ENCODE assay signal across 20 cellular contexts in the genomic region with DNA sequence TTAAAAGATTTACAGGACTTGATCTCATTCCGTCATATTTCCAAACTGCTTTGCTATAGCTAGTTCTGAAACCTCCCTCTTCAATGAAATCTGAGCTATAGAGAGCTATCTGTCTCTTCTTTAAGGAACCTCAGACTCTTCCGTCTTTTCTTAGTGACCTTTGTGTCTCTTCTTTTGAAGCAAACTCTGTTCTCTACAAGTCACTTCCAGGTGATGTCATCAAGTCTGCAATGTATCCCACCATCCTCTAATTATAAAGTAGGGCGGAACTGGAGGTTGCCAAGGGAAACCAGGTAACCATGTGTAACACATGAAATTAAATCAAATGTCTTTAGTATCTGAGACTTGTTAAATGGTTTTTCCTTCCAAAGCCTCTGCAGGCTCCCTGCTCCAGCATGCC. TPM values are rescaled to one million over a fixed set of nuclear protein-coding genes. Genes with fewer than 3 reads are reported as not detected.
DNase-seq lines count a peak whose midpoint lies in the region; ATAC-seq, FAIRE-seq and TF ChIP-seq lines count a peak whose summit lies in the region.
"Had no signal": no experiment of that assay in that cellular context is flagged by ENCODE, and none has a peak within 500 bp of the region (broad histone marks: within the 10 kb centered on the region; RNA-seq: fewer than 3 reads in every experiment).

No MANE protein-coding gene starts in this region.

- H2AFZ ChIP-seq in smooth muscle cell (ENCODE audit: low read depth) = no peak overlapping the region
- H2AFZ ChIP-seq: PC-9 had no signal

- H3K4me3 Mint-ChIP-seq in T-helper 17 cell (no peak overlapping the region), WTC11 (no peak overlapping the region)
- H3K4me3 Mint-ChIP-seq: CD8-positive, alpha-beta T cell had no signal

- H3F3A ChIP-seq in smooth muscle cell (ENCODE audit: low read depth) = no peaks in the 10 kb centered on the region

- H3K9me3 Mint-ChIP-seq in WTC11 = no peaks in the 10 kb centered on the region
- H3K9me3 Mint-ChIP-seq: CD8-positive, alpha-beta T cell had no signal

- H3K36me3 Mint-ChIP-seq in T-helper 17 cell (ENCODE audit: low read depth) (peaks cover 3% of the 10 kb centered on the region), WTC11 (no peaks in the 10 kb centered on the region)

- no peak overlapping the region for H3K4me3 ChIP-seq in smooth muscle cell
- H3K4me3 ChIP-seq: PC-9, SJCRH30 had no signal

- ATAC-seq in T-helper 17 cell (no peak), WTC11 (no peak)
- ATAC-seq: CD8-positive, alpha-beta T cell had no signal

- WGBS in smooth muscle cell (ENCODE audit: low lambda C conversion rate) = 94% methylated on average over 3 of the region's 3 CpGs

- H3K4me1 Mint-ChIP-seq in T-helper 17 cell = peaks cover 15% of the 10 kb centered on the region
- no peaks in the 10 kb centered on the region for H3K4me1 Mint-ChIP-seq in WTC11

- no peaks in the 10 kb centered on the region for H3K27me3 ChIP-seq in smooth muscle cell (ENCODE audit: low read depth)
- H3K27me3 ChIP-seq: SJCRH30 had no signal

- H3K4me2 ChIP-seq in smooth muscle cell = no peak overlapping the region
- H3K4me2 ChIP-seq: PC-9 had no signal

- no peak overlapping the region for H3K9ac ChIP-seq in smooth muscle cell (ENCODE audit: low read depth)

- peak overlapping the region; percentile 75 for H3K27ac Mint-ChIP-seq in T-helper 17 cell
- no peak overlapping the region for H3K27ac Mint-ChIP-seq in WTC11
- H3K27ac Mint-ChIP-seq: CD8-positive, alpha-beta T cell had no signal

- peak; percentile 66 for DNase-seq in NCI-H82 (lab: John Stamatoyannopoulos, UW)
- DNase-seq in NCI-H82 treated with DMSO at 0.1 percent for 48 hours (lab: John Stamatoyannopoulos, UW; ENCODE audit: unreplicated experiment) = no peak
- DNase-seq in T-helper 17 cell = no peak
- DNase-seq in kidney tubule cell (ENCODE audit: low spot score) = peak; percentile 6
- no peak for DNase-seq in smooth muscle cell (lab: John Stamatoyannopoulos, UW; ENCODE audit: unreplicated experiment)
- no peak for DNase-seq in AG08396 (ENCODE audit: low spot score)
- no peak for DNase-seq in WTC11 (ENCODE audit: low spot score)
- no peak for DNase-seq in HTR-8/SVneo (ENCODE audit: insufficient read length, low spot score)
- DNase-seq: CD8-positive, alpha-beta T cell; DMS79; GDM1; GOT3; KG1; NCI-H1092; NCI-H187; NCI-H526 treated with DMSO at 0.1 percent for 48 hours; PC-9; SJCRH30 had no signal

- H3K27me3 Mint-ChIP-seq in T-helper 17 cell (no peaks in the 10 kb centered on the region), WTC11 (ENCODE audit: low read depth) (no peaks in the 10 kb centered on the region)

- H3K9me3 ChIP-seq in T-helper 17 cell (ENCODE audit: control insufficient read depth, low read length, poor library complexity, severe bottlenecking) (no peaks in the 10 kb centered on the region), smooth muscle cell (replicated peaks; ENCODE audit: low read depth) (no peaks in the 10 kb centered on the region)
- H3K9me3 ChIP-seq: SJCRH30 had no signal

- FAIRE-seq in HTR-8/SVneo (lab: Jason Lieb, UNC) = no peak
- FAIRE-seq: GM12892 had no signal

- no peaks in the 10 kb centered on the region for H4K20me1 ChIP-seq in smooth muscle cell (ENCODE audit: low read depth)

- TF ChIP-seq CTCF in smooth muscle cell (IDR thresholded peaks at IDR 0.05; ENCODE audit: borderline replicate concordance, insufficient read depth, poor library complexity, severe bottlenecking) (no peak), WTC11 (IDR thresholded peaks at IDR 0.05) (no peak)

- POLR2A ChIA-PET in WTC11 (lab: Charles Lee) = no interaction called here

- H3K36me3 ChIP-seq in smooth muscle cell (ENCODE audit: low read depth) = no peaks in the 10 kb centered on the region
- H3K36me3 ChIP-seq: SJCRH30 had no signal

- no peaks in the 10 kb centered on the region for H3K79me2 ChIP-seq in smooth muscle cell (ENCODE audit: low read depth)

- CTCF ChIA-PET in WTC11 (lab: Charles Lee) = no interaction called here

- peak overlapping the region; percentile 44 for H3K27ac ChIP-seq in smooth muscle cell (ENCODE audit: low read depth)
- H3K27ac ChIP-seq: 22Rv1, PC-9, SJCRH30 had no signal

- H3K4me1 ChIP-seq in smooth muscle cell (ENCODE audit: low read depth) = peaks cover 9% of the 10 kb centered on the region
- H3K4me1 ChIP-seq: SJCRH30 had no signal

TF ChIP-seq in WTC11, 78 proteins besides CTCF, POLR2A, EP300 and RAD21:
- TF ChIP-seq ZNF671 (CRISPR knock-in tag; IDR thresholded peaks at IDR 0.05) (no peak), E2F1 (CRISPR knock-in tag; IDR thresholded peaks at IDR 0.05) (no peak), TCF7 (CRISPR knock-in tag; IDR thresholded peaks at IDR 0.05; ENCODE audit: low read depth) (no peak), TEAD1 (CRISPR knock-in tag; IDR thresholded peaks at IDR 0.05) (no peak), ZNF138 (CRISPR knock-in tag; conservative IDR thresholded peaks at IDR 0.05) (no peak), EMX1 (CRISPR knock-in tag; IDR thresholded peaks at IDR 0.05) (no peak), ATF1 (CRISPR knock-in tag; IDR thresholded peaks at IDR 0.05) (no peak)
- TF ChIP-seq, protein P1, sequence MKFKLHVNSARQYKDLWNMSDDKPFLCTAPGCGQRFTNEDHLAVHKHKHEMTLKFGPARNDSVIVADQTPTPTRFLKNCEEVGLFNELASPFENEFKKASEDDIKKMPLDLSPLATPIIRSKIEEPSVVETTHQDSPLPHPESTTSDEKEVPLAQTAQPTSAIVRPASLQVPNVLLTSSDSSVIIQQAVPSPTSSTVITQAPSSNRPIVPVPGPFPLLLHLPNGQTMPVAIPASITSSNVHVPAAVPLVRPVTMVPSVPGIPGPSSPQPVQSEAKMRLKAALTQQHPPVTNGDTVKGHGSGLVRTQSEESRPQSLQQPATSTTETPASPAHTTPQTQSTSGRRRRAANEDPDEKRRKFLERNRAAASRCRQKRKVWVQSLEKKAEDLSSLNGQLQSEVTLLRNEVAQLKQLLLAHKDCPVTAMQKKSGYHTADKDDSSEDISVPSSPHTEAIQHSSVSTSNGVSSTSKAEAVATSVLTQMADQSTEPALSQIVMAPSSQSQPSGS (CRISPR knock-in tag; IDR thresholded peaks at IDR 0.05; ENCODE audit: borderline replicate concordance, low read depth) = no peak
- TF ChIP-seq, protein P2, sequence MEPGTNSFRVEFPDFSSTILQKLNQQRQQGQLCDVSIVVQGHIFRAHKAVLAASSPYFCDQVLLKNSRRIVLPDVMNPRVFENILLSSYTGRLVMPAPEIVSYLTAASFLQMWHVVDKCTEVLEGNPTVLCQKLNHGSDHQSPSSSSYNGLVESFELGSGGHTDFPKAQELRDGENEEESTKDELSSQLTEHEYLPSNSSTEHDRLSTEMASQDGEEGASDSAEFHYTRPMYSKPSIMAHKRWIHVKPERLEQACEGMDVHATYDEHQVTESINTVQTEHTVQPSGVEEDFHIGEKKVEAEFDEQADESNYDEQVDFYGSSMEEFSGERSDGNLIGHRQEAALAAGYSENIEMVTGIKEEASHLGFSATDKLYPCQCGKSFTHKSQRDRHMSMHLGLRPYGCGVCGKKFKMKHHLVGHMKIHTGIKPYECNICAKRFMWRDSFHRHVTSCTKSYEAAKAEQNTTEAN (CRISPR knock-in tag; IDR thresholded peaks at IDR 0.05) = no peak
- TF ChIP-seq, protein P3, sequence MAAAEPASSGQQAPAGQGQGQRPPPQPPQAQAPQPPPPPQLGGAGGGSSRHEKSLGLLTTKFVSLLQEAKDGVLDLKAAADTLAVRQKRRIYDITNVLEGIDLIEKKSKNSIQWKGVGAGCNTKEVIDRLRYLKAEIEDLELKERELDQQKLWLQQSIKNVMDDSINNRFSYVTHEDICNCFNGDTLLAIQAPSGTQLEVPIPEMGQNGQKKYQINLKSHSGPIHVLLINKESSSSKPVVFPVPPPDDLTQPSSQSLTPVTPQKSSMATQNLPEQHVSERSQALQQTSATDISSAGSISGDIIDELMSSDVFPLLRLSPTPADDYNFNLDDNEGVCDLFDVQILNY (CRISPR knock-in tag; IDR thresholded peaks at IDR 0.05) = no peak
TF ChIP-seq in WTC11: peak in this region for 0.

RNA-seq across cellular contexts. Expression of gene PEX13, which starts 41.2 kb away (rescaled TPM):
- total RNA-seq in T-helper 17 cell (10 to 100 TPM; 10.8 to 15.1 TPM), smooth muscle cell (46.0 and 50.2 TPM in 2 replicates), WTC11 (2021) (19.8 to 20.4 TPM (median 20.3 TPM) in 3 replicates)
- polyA plus RNA-seq in smooth muscle cell = 14.1 and 14.9 TPM in 2 replicates

RNA-seq across cellular contexts. Expression of gene PUS10, which starts 41.8 kb away (rescaled TPM):
- total RNA-seq in T-helper 17 cell (1 to 10 TPM; 3.2 to 4.2 TPM), smooth muscle cell (6.3 and 9.2 TPM in 2 replicates), WTC11 (2021) (2.5 to 2.9 TPM (median 2.6 TPM) in 3 replicates)
- 3.3 and 3.5 TPM in 2 replicates for polyA plus RNA-seq in smooth muscle cell

Comparison
In these comparisons a context has a peak if more than half of its experiments do, and no peak if none do; other contexts are left out.
1. DNase-seq: peak in NCI-H82 (single experiment) and kidney tubule cell (single experiment); none in NCI-H82 treated with DMSO at 0.1 percent for 48 hours (single experiment), T-helper 17 cell (0 of 3), smooth muscle cell (single experiment), AG08396 (single experiment), WTC11 (single experiment) and HTR-8/SVneo (single experiment).